ENCODE assay signal across 1 cellular context in the genomic region with DNA sequence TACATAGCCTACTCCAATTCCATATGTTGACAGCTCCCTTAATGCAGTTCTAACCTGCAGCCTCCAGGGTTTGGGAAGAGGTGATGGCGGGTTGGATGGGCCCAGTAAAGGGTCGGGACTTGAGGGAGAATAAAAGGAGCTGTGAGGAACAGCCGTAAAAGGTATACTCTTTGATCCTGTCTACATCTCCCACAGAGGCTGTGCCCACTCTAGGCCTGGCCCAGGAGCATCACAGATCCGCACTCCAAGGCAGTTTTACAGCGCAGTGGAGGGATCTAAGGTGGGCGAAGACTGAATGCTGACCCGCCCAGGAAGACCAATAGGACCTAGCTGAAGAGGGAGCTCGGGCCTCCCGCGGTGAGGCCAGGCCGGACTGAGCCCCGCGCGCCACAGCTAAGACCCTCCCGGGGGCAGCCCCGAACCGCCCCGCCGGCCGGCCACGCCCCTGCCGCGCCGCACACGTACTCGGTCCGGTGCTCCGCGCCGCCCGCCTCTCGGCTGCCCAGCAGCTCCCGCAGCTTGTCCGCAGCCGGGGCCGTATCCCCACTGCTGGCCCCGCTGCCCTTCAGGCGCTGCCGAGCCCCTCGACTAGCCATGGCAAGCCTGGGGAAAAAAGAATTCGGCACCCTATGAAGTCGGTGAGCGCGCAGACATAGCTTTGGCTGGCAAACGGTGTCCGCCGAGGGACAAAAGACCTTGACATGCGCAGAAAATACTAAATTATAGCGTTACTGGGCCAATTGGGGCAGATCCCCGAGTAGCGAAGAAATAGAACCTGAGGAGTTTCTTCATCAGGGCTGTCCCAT.
A peak's percentile ranks its signal among the peaks of the same experiment; 100 is the strongest.
TF ChIP-seq lines count a peak whose summit lies in the region.

A gene with protein sequence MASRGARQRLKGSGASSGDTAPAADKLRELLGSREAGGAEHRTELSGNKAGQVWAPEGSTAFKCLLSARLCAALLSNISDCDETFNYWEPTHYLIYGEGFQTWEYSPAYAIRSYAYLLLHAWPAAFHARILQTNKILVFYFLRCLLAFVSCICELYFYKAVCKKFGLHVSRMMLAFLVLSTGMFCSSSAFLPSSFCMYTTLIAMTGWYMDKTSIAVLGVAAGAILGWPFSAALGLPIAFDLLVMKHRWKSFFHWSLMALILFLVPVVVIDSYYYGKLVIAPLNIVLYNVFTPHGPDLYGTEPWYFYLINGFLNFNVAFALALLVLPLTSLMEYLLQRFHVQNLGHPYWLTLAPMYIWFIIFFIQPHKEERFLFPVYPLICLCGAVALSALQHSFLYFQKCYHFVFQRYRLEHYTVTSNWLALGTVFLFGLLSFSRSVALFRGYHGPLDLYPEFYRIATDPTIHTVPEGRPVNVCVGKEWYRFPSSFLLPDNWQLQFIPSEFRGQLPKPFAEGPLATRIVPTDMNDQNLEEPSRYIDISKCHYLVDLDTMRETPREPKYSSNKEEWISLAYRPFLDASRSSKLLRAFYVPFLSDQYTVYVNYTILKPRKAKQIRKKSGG (minus strand): TSS at position 695 of the 806 bp plus-strand sequence. CDS start 99 bp downstream, at position 596.

TF ChIP-seq in K562, 482 proteins besides CTCF, POLR2A, EP300 and RAD21 (continued from another document and continues in another):
- TF ChIP-seq, protein P1, sequence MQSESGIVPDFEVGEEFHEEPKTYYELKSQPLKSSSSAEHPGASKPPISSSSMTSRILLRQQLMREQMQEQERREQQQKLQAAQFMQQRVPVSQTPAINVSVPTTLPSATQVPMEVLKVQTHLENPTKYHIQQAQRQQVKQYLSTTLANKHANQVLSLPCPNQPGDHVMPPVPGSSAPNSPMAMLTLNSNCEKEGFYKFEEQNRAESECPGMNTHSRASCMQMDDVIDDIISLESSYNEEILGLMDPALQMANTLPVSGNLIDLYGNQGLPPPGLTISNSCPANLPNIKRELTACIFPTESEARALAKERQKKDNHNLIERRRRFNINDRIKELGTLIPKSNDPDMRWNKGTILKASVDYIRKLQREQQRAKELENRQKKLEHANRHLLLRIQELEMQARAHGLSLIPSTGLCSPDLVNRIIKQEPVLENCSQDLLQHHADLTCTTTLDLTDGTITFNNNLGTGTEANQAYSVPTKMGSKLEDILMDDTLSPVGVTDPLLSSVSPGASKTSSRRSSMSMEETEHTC (IDR thresholded peaks at IDR 0.05), result 0 out of 2 replicates have a peak, but pooled peaks have one; percentile 24
- TF ChIP-seq FOXK1 (CRISPR knock-in tag; IDR thresholded peaks at IDR 0.05; ENCODE audit: borderline replicate concordance) (0 out of 2 replicates have a peak, but pooled peaks have one; percentile 64), ZNF384 (IDR thresholded peaks at IDR 0.05; ENCODE audit: low read depth, low read length) (0 out of 2 replicates have a peak, but pooled peaks have one; percentile 12), CBX1 (IDR thresholded peaks at IDR 0.05; ENCODE audit: low read depth) (0 out of 2 replicates have a peak, but pooled peaks have one; percentile 43), C11orf30 (IDR thresholded peaks at IDR 0.05; ENCODE audit: low read depth) (peak; percentile 59; the same call in 1 of the 2 replicates), CBFA2T3 (IDR thresholded peaks at IDR 0.05) (no peak), DIDO1 (tag; IDR thresholded peaks at IDR 0.05; ENCODE audit: low read depth) (peak; percentile 49; the same call in 1 of the 2 replicates), KDM5B (IDR thresholded peaks at IDR 0.05; ENCODE audit: insufficient replicate concordance, low read depth, low read length) (peak; percentile 67), RHOXF2B (CRISPR knock-in tag; conservative IDR thresholded peaks at IDR 0.05) (no peak), ZBTB7A (IDR thresholded peaks at IDR 0.05; ENCODE audit: borderline replicate concordance, control insufficient read depth, low read depth, low read length) (peak; percentile 92), TEAD1 (CRISPR knock-in tag; IDR thresholded peaks at IDR 0.05) (peak in 1 of 2 experiments; percentile 77; a peak in 1 of 4 replicates), HDAC8 (tag; IDR thresholded peaks at IDR 0.05) (no peak), SMARCC2 (IDR thresholded peaks at IDR 0.05; ENCODE audit: low read depth) (no peak), SRF (CRISPR knock-in tag; IDR thresholded peaks at IDR 0.05) (0 out of 4 replicates have a peak, but pooled peaks of 1 of the 2 experiments have one; percentile 32), ZNF324 (CRISPR knock-in tag; IDR thresholded peaks at IDR 0.05) (no peak), POU5F1 (IDR thresholded peaks at IDR 0.05; ENCODE audit: borderline replicate concordance, low read depth, low read length, partially characterized antibody) (peak; percentile 79), SIN3A (IDR thresholded peaks at IDR 0.05; ENCODE audit: borderline replicate concordance in 2 of 2, control insufficient read depth in 1 of 2, low read depth in 2 of 2, low read length in 2 of 2) (peak in 1 of 2 experiments; percentile 56; a peak in 1 of 4 replicates), YY1 (IDR thresholded peaks at IDR 0.05; ENCODE audit: borderline replicate concordance in 1 of 3, control insufficient read depth in 1 of 3, extremely low read depth in 1 of 3, insufficient read depth in 3 of 3, insufficient read length in 1 of 3, insufficient replicate concordance in 2 of 3, low read depth in 1 of 3, low read length in 2 of 3) (peak in 2 of 3 experiments; percentile 54 to 75), SUPT5H (IDR thresholded peaks at IDR 0.05) (peak; percentile 68; the same call in 1 of the 2 replicates), KLF1 (tag; IDR thresholded peaks at IDR 0.05) (peak; percentile 67; the same call in 1 of the 2 replicates), GTF2A2 (tag; IDR thresholded peaks at IDR 0.05) (no peak), ZNF561 (CRISPR knock-in tag; conservative IDR thresholded peaks at IDR 0.05) (no peak), ELF2 (CRISPR knock-in tag; IDR thresholded peaks at IDR 0.05) (peak; percentile 10; the same call in 1 of the 2 replicates), PHF20 (IDR thresholded peaks at IDR 0.05; ENCODE audit: partially characterized antibody) (peak; percentile 35), MEIS2 (IDR thresholded peaks at IDR 0.05; ENCODE audit: partially characterized antibody) (peak; percentile 72), ZNF77 (CRISPR knock-in tag; IDR thresholded peaks at IDR 0.05) (no peak), CXXC5 (CRISPR knock-in tag; IDR thresholded peaks at IDR 0.05) (peak; percentile 91), TCF7 (IDR thresholded peaks at IDR 0.05; ENCODE audit: borderline replicate concordance) (no peak), KLF13 (tag; IDR thresholded peaks at IDR 0.05; ENCODE audit: borderline replicate concordance, low read depth) (peak; percentile 84; the same call in 1 of the 2 replicates)
- TF ChIP-seq, protein P2, sequence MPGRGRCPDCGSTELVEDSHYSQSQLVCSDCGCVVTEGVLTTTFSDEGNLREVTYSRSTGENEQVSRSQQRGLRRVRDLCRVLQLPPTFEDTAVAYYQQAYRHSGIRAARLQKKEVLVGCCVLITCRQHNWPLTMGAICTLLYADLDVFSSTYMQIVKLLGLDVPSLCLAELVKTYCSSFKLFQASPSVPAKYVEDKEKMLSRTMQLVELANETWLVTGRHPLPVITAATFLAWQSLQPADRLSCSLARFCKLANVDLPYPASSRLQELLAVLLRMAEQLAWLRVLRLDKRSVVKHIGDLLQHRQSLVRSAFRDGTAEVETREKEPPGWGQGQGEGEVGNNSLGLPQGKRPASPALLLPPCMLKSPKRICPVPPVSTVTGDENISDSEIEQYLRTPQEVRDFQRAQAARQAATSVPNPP (IDR thresholded peaks at IDR 0.05; ENCODE audit: borderline replicate concordance, insufficient read depth, insufficient read length), result no peak
- TF ChIP-seq, protein P3, sequence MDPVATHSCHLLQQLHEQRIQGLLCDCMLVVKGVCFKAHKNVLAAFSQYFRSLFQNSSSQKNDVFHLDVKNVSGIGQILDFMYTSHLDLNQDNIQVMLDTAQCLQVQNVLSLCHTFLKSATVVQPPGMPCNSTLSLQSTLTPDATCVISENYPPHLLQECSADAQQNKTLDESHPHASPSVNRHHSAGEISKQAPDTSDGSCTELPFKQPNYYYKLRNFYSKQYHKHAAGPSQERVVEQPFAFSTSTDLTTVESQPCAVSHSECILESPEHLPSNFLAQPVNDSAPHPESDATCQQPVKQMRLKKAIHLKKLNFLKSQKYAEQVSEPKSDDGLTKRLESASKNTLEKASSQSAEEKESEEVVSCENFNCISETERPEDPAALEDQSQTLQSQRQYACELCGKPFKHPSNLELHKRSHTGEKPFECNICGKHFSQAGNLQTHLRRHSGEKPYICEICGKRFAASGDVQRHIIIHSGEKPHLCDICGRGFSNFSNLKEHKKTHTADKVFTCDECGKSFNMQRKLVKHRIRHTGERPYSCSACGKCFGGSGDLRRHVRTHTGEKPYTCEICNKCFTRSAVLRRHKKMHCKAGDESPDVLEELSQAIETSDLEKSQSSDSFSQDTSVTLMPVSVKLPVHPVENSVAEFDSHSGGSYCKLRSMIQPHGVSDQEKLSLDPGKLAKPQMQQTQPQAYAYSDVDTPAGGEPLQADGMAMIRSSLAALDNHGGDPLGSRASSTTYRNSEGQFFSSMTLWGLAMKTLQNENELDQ (CRISPR knock-in tag; IDR thresholded peaks at IDR 0.05; ENCODE audit: borderline replicate concordance), result no peak
- TF ChIP-seq, protein P4, sequence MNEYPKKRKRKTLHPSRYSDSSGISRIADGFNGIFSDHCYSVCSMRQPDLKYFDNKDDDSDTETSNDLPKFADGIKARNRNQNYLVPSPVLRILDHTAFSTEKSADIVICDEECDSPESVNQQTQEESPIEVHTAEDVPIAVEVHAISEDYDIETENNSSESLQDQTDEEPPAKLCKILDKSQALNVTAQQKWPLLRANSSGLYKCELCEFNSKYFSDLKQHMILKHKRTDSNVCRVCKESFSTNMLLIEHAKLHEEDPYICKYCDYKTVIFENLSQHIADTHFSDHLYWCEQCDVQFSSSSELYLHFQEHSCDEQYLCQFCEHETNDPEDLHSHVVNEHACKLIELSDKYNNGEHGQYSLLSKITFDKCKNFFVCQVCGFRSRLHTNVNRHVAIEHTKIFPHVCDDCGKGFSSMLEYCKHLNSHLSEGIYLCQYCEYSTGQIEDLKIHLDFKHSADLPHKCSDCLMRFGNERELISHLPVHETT (CRISPR knock-in tag; conservative IDR thresholded peaks at IDR 0.05 in 1 of 2, IDR thresholded peaks at IDR 0.05 in 1 of 2), result peak in 1 of 2 experiments; percentile 66; a peak in 2 of 4 replicates
- TF ChIP-seq, protein P5, sequence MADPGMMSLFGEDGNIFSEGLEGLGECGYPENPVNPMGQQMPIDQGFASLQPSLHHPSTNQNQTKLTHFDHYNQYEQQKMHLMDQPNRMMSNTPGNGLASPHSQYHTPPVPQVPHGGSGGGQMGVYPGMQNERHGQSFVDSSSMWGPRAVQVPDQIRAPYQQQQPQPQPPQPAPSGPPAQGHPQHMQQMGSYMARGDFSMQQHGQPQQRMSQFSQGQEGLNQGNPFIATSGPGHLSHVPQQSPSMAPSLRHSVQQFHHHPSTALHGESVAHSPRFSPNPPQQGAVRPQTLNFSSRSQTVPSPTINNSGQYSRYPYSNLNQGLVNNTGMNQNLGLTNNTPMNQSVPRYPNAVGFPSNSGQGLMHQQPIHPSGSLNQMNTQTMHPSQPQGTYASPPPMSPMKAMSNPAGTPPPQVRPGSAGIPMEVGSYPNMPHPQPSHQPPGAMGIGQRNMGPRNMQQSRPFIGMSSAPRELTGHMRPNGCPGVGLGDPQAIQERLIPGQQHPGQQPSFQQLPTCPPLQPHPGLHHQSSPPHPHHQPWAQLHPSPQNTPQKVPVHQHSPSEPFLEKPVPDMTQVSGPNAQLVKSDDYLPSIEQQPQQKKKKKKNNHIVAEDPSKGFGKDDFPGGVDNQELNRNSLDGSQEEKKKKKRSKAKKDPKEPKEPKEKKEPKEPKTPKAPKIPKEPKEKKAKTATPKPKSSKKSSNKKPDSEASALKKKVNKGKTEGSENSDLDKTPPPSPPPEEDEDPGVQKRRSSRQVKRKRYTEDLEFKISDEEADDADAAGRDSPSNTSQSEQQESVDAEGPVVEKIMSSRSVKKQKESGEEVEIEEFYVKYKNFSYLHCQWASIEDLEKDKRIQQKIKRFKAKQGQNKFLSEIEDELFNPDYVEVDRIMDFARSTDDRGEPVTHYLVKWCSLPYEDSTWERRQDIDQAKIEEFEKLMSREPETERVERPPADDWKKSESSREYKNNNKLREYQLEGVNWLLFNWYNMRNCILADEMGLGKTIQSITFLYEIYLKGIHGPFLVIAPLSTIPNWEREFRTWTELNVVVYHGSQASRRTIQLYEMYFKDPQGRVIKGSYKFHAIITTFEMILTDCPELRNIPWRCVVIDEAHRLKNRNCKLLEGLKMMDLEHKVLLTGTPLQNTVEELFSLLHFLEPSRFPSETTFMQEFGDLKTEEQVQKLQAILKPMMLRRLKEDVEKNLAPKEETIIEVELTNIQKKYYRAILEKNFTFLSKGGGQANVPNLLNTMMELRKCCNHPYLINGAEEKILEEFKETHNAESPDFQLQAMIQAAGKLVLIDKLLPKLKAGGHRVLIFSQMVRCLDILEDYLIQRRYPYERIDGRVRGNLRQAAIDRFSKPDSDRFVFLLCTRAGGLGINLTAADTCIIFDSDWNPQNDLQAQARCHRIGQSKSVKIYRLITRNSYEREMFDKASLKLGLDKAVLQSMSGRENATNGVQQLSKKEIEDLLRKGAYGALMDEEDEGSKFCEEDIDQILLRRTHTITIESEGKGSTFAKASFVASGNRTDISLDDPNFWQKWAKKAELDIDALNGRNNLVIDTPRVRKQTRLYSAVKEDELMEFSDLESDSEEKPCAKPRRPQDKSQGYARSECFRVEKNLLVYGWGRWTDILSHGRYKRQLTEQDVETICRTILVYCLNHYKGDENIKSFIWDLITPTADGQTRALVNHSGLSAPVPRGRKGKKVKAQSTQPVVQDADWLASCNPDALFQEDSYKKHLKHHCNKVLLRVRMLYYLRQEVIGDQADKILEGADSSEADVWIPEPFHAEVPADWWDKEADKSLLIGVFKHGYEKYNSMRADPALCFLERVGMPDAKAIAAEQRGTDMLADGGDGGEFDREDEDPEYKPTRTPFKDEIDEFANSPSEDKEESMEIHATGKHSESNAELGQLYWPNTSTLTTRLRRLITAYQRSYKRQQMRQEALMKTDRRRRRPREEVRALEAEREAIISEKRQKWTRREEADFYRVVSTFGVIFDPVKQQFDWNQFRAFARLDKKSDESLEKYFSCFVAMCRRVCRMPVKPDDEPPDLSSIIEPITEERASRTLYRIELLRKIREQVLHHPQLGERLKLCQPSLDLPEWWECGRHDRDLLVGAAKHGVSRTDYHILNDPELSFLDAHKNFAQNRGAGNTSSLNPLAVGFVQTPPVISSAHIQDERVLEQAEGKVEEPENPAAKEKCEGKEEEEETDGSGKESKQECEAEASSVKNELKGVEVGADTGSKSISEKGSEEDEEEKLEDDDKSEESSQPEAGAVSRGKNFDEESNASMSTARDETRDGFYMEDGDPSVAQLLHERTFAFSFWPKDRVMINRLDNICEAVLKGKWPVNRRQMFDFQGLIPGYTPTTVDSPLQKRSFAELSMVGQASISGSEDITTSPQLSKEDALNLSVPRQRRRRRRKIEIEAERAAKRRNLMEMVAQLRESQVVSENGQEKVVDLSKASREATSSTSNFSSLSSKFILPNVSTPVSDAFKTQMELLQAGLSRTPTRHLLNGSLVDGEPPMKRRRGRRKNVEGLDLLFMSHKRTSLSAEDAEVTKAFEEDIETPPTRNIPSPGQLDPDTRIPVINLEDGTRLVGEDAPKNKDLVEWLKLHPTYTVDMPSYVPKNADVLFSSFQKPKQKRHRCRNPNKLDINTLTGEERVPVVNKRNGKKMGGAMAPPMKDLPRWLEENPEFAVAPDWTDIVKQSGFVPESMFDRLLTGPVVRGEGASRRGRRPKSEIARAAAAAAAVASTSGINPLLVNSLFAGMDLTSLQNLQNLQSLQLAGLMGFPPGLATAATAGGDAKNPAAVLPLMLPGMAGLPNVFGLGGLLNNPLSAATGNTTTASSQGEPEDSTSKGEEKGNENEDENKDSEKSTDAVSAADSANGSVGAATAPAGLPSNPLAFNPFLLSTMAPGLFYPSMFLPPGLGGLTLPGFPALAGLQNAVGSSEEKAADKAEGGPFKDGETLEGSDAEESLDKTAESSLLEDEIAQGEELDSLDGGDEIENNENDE (IDR thresholded peaks at IDR 0.05; ENCODE audit: low read depth, low read length), result no peak
